8 cellular contexts compared by ENCODE assay signal in genomic region chr7:100396421-100396982, GRCh38. TPM values are rescaled to one million over a fixed set of nuclear protein-coding genes. Genes with fewer than 3 reads are reported as not detected.
DNase-seq lines count a peak whose midpoint lies in the region; ATAC-seq and TF ChIP-seq lines count a peak whose summit lies in the region.

No MANE protein-coding gene starts in this region.

- H3K36me3 ChIP-seq in DND-41 (ENCODE audit: insufficient read depth, low read length) (no peaks in the 10 kb centered on the region), neural progenitor cell (no peaks in the 10 kb centered on the region), MG63 (no peaks in the 10 kb centered on the region)

- no peaks in the 10 kb centered on the region for H3K36me3 Mint-ChIP-seq in activated naive CD8-positive, alpha-beta T cell
- H3K36me3 Mint-ChIP-seq in neural progenitor cell: no peaks in the 10 kb centered on the region

- H3K79me2 ChIP-seq in DND-41 (ENCODE audit: insufficient read depth, low read length): no peaks in the 10 kb centered on the region
- no peaks in the 10 kb centered on the region for H3K79me2 ChIP-seq in neural progenitor cell (ENCODE audit: low read depth)

- H3K9me3 Mint-ChIP-seq in activated naive CD8-positive, alpha-beta T cell (ENCODE audit: low read depth): no peaks in the 10 kb centered on the region
- no peaks in the 10 kb centered on the region for H3K9me3 Mint-ChIP-seq in neural progenitor cell

- H3K27ac ChIP-seq in DND-41 (ENCODE audit: low read length) (no peak overlapping the region), neural progenitor cell (no peak overlapping the region)

- H3K4me3 Mint-ChIP-seq in activated naive CD8-positive, alpha-beta T cell: peak overlapping the region; percentile 69
- no peak overlapping the region for H3K4me3 Mint-ChIP-seq in neural progenitor cell

- H4K20me1 ChIP-seq in DND-41 (ENCODE audit: insufficient read depth, low read length): no peaks in the 10 kb centered on the region
- no peaks in the 10 kb centered on the region for H4K20me1 ChIP-seq in neural progenitor cell (ENCODE audit: low read depth)

- H3K27me3 ChIP-seq in DND-41 (ENCODE audit: insufficient read depth, low read length, poor library complexity) (no peaks in the 10 kb centered on the region), neural progenitor cell (no peaks in the 10 kb centered on the region), MG63 (no peaks in the 10 kb centered on the region)

- no peaks in the 10 kb centered on the region for H3K27me3 Mint-ChIP-seq in activated naive CD8-positive, alpha-beta T cell
- peaks cover 3% of the 10 kb centered on the region for H3K27me3 Mint-ChIP-seq in neural progenitor cell (ENCODE audit: insufficient read depth, low read depth)

- peaks cover 18% of the 10 kb centered on the region for H3K4me1 ChIP-seq in DND-41 (ENCODE audit: insufficient read depth, low read length)
- peaks cover 13% of the 10 kb centered on the region for H3K4me1 ChIP-seq in neural progenitor cell

- H3K4me3 ChIP-seq in DND-41 (ENCODE audit: low read depth in 1 of 2, low read length in 2 of 2) (no peak overlapping the region), neural progenitor cell (no peak overlapping the region), MG63 (no peak overlapping the region)

- H3K4me1 Mint-ChIP-seq in activated naive CD8-positive, alpha-beta T cell (ENCODE audit: low read depth): peaks cover 22% of the 10 kb centered on the region
- peaks cover 15% of the 10 kb centered on the region for H3K4me1 Mint-ChIP-seq in neural progenitor cell

- H3K4me2 ChIP-seq in DND-41 (ENCODE audit: insufficient read depth, low read length) (peak overlapping the region; percentile 26), neural progenitor cell (no peak overlapping the region)

- DNase-seq in DND-41: peak; percentile 46
- peak; percentile 64 for DNase-seq in GM20000 (ENCODE audit: low spot score)
- no peak for DNase-seq in DMS53 (lab: John Stamatoyannopoulos, UW)
- no peak for DNase-seq in neural progenitor cell (ENCODE audit: low spot score)
- DNase-seq in D341Med (ENCODE audit: low spot score): no peak
- DNase-seq in MG63: no peak

- H2AFZ ChIP-seq in DND-41 (ENCODE audit: low read depth, low read length) (peak overlapping the region; percentile 6; the same call in 1 of the 2 replicates), neural progenitor cell (replicated peaks) (no peak overlapping the region)

- ATAC-seq in DND-41 (ENCODE audit: insufficient read depth, low read depth) (peak; percentile 88), HG03558 (IDR thresholded peaks at IDR 0.05; ENCODE audit: extremely low read depth, unreplicated experiment) (peak; percentile 96)

- no peaks in the 10 kb centered on the region for H3K9me3 ChIP-seq in DND-41 (ENCODE audit: insufficient read depth, low read length, severe bottlenecking)
- H3K9me3 ChIP-seq in neural progenitor cell (ENCODE audit: low read depth): no peaks in the 10 kb centered on the region
- H3K9me3 ChIP-seq in MG63: no peaks in the 10 kb centered on the region

- H3K9ac ChIP-seq in DND-41 (ENCODE audit: low read depth, low read length) (no peak overlapping the region), neural progenitor cell (no peak overlapping the region)

- TF ChIP-seq CTCF in DND-41 (IDR thresholded peaks at IDR 0.05; ENCODE audit: borderline replicate concordance, extremely low read depth, low read length, poor library complexity, severe bottlenecking): no peak
- no peak for TF ChIP-seq CTCF in GM20000 (IDR thresholded peaks at IDR 0.05; ENCODE audit: extremely low read depth, missing control alignments)
- no peak for TF ChIP-seq CTCF in neural progenitor cell (IDR thresholded peaks at IDR 0.05)

- peaks cover 6% of the 10 kb centered on the region for H3F3A ChIP-seq in neural progenitor cell (ENCODE audit: low read depth)

- peak overlapping the region; percentile 90 for H3K27ac Mint-ChIP-seq in activated naive CD8-positive, alpha-beta T cell
- no peak overlapping the region for H3K27ac Mint-ChIP-seq in neural progenitor cell

RNA-seq across cellular contexts. Expression of gene PILRA, which starts 23.2 kb away (rescaled TPM):
- 0.68 and 6.7 TPM in 2 replicates for total RNA-seq in neural progenitor cell (ENCODE audit: low replicate concordance)
- total RNA-seq in MG63 (2014; rRNA removed; shearing (Covaris generic); ENCODE audit: low replicate concordance): not detected in 2 replicates

RNA-seq across cellular contexts. Expression of gene ZCWPW1, which starts 32.0 kb away (rescaled TPM):
- total RNA-seq in neural progenitor cell (ENCODE audit: low replicate concordance): 1.4 and 1.8 TPM in 2 replicates
- 5.1 and 6.8 TPM in 2 replicates for total RNA-seq in MG63 (2014; rRNA removed; shearing (Covaris generic); ENCODE audit: low replicate concordance)

RNA-seq across cellular contexts. Expression of gene MEPCE, which starts 33.1 kb away (rescaled TPM):
- total RNA-seq in neural progenitor cell (ENCODE audit: low replicate concordance): 16.4 and 42.6 TPM in 2 replicates
- total RNA-seq in MG63 (2014; rRNA removed; shearing (Covaris generic); ENCODE audit: low replicate concordance): 46.1 and 57.3 TPM in 2 replicates

RNA-seq across cellular contexts. Expression of gene PILRB, which starts 38.6 kb away (rescaled TPM):
- 19.3 and 43.6 TPM in 2 replicates for total RNA-seq in neural progenitor cell (ENCODE audit: low replicate concordance)
- total RNA-seq in MG63 (2014; rRNA removed; shearing (Covaris generic); ENCODE audit: low replicate concordance): 6.2 and 7.2 TPM in 2 replicates

RNA-seq across cellular contexts. Expression of gene PPP1R35, which starts 39.8 kb away (rescaled TPM):
- 7.3 and 33.0 TPM in 2 replicates for total RNA-seq in neural progenitor cell (ENCODE audit: low replicate concordance)
- 12.9 and 25.1 TPM in 2 replicates for total RNA-seq in MG63 (2014; rRNA removed; shearing (Covaris generic); ENCODE audit: low replicate concordance)

Comparison
In these comparisons a context has a peak if more than half of its experiments do, and no peak if none do; other contexts are left out.
1. DNase-seq: peak in DND-41 (single experiment) and GM20000 (single experiment); none in DMS53 (single experiment), neural progenitor cell (single experiment), D341Med (single experiment) and MG63 (single experiment).